2 cellular contexts compared by ENCODE assay signal in the genomic region with DNA sequence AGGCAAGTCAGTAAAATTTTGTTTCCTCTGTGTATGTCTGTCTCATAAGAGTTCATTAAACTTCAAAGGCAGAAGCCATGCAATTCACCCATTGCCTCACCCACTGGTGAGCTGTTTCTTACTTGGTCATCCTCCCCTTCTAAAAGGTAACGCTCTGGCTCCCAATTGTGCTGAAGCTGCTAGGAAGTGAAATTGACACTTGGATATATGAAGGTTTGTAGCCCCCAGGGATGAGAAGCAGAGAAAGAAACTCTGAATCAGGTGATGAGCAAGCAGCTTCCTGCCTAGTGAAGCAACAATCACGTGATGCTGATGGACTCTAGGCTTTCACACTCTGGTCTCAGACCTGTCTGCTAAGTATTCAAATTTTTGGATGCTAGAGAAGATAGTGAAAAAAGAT.
TF ChIP-seq lines count a peak whose summit lies in the region.

No MANE protein-coding gene starts in this region.

TF ChIP-seq in K562, 482 proteins besides CTCF, POLR2A, EP300 and RAD21 (continued from another document):
- TF ChIP-seq CREB1 (IDR thresholded peaks at IDR 0.05) (no peak), CREB1 (CRISPR knock-in tag; IDR thresholded peaks at IDR 0.05) (no peak), SUPT5H (IDR thresholded peaks at IDR 0.05) (no peak), ZC3H4 (CRISPR knock-in tag; IDR thresholded peaks at IDR 0.05; ENCODE audit: borderline replicate concordance) (no peak), TAL1 (IDR thresholded peaks at IDR 0.05) (no peak), ZNF431 (CRISPR knock-in tag; IDR thresholded peaks at IDR 0.05) (no peak), FOXA3 (CRISPR knock-in tag; conservative IDR thresholded peaks at IDR 0.05 in 1 of 2, IDR thresholded peaks at IDR 0.05 in 1 of 2) (no peak), FOXK1 (CRISPR knock-in tag; IDR thresholded peaks at IDR 0.05; ENCODE audit: borderline replicate concordance) (no peak), POLR3G (IDR thresholded peaks at IDR 0.05; ENCODE audit: extremely low read depth, insufficient read length, insufficient replicate concordance) (no peak), PHF20 (IDR thresholded peaks at IDR 0.05; ENCODE audit: partially characterized antibody) (no peak), RAD51 (IDR thresholded peaks at IDR 0.05; ENCODE audit: borderline replicate concordance, low read depth) (peak; percentile 65), ETV1 (tag; conservative IDR thresholded peaks at IDR 0.05; ENCODE audit: low read depth) (0 out of 2 replicates have a peak, but pooled peaks have one; percentile 12), MTA3 (IDR thresholded peaks at IDR 0.05; ENCODE audit: borderline replicate concordance) (no peak), ESRRA (IDR thresholded peaks at IDR 0.05; ENCODE audit: borderline replicate concordance, low read depth) (no peak), ZNF778 (CRISPR knock-in tag; IDR thresholded peaks at IDR 0.05) (no peak), KLF16 (IDR thresholded peaks at IDR 0.05) (no peak), BHLHE40 (IDR thresholded peaks at IDR 0.05; ENCODE audit: low read length) (peak; percentile 41; the same call in 1 of the 2 replicates)
- TF ChIP-seq, protein P1, sequence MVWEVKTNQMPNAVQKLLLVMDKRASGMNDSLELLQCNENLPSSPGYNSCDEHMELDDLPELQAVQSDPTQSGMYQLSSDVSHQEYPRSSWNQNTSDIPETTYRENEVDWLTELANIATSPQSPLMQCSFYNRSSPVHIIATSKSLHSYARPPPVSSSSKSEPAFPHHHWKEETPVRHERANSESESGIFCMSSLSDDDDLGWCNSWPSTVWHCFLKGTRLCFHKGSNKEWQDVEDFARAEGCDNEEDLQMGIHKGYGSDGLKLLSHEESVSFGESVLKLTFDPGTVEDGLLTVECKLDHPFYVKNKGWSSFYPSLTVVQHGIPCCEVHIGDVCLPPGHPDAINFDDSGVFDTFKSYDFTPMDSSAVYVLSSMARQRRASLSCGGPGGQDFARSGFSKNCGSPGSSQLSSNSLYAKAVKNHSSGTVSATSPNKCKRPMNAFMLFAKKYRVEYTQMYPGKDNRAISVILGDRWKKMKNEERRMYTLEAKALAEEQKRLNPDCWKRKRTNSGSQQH (CRISPR knock-in tag; IDR thresholded peaks at IDR 0.05): no peak
- TF ChIP-seq, protein P2, sequence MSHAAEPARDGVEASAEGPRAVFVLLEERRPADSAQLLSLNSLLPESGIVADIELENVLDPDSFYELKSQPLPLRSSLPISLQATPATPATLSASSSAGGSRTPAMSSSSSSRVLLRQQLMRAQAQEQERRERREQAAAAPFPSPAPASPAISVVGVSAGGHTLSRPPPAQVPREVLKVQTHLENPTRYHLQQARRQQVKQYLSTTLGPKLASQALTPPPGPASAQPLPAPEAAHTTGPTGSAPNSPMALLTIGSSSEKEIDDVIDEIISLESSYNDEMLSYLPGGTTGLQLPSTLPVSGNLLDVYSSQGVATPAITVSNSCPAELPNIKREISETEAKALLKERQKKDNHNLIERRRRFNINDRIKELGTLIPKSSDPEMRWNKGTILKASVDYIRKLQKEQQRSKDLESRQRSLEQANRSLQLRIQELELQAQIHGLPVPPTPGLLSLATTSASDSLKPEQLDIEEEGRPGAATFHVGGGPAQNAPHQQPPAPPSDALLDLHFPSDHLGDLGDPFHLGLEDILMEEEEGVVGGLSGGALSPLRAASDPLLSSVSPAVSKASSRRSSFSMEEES (CRISPR knock-in tag; IDR thresholded peaks at IDR 0.05): peak; percentile 88
- TF ChIP-seq, protein P3, sequence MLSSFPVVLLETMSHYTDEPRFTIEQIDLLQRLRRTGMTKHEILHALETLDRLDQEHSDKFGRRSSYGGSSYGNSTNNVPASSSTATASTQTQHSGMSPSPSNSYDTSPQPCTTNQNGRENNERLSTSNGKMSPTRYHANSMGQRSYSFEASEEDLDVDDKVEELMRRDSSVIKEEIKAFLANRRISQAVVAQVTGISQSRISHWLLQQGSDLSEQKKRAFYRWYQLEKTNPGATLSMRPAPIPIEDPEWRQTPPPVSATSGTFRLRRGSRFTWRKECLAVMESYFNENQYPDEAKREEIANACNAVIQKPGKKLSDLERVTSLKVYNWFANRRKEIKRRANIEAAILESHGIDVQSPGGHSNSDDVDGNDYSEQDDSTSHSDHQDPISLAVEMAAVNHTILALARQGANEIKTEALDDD (IDR thresholded peaks at IDR 0.05): no peak
- TF ChIP-seq, protein P4, sequence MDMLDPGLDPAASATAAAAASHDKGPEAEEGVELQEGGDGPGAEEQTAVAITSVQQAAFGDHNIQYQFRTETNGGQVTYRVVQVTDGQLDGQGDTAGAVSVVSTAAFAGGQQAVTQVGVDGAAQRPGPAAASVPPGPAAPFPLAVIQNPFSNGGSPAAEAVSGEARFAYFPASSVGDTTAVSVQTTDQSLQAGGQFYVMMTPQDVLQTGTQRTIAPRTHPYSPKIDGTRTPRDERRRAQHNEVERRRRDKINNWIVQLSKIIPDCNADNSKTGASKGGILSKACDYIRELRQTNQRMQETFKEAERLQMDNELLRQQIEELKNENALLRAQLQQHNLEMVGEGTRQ (CRISPR knock-in tag; IDR thresholded peaks at IDR 0.05): peak; percentile 60

TF ChIP-seq in WTC11, 78 proteins besides CTCF, POLR2A, EP300 and RAD21:
- TF ChIP-seq, protein P5, sequence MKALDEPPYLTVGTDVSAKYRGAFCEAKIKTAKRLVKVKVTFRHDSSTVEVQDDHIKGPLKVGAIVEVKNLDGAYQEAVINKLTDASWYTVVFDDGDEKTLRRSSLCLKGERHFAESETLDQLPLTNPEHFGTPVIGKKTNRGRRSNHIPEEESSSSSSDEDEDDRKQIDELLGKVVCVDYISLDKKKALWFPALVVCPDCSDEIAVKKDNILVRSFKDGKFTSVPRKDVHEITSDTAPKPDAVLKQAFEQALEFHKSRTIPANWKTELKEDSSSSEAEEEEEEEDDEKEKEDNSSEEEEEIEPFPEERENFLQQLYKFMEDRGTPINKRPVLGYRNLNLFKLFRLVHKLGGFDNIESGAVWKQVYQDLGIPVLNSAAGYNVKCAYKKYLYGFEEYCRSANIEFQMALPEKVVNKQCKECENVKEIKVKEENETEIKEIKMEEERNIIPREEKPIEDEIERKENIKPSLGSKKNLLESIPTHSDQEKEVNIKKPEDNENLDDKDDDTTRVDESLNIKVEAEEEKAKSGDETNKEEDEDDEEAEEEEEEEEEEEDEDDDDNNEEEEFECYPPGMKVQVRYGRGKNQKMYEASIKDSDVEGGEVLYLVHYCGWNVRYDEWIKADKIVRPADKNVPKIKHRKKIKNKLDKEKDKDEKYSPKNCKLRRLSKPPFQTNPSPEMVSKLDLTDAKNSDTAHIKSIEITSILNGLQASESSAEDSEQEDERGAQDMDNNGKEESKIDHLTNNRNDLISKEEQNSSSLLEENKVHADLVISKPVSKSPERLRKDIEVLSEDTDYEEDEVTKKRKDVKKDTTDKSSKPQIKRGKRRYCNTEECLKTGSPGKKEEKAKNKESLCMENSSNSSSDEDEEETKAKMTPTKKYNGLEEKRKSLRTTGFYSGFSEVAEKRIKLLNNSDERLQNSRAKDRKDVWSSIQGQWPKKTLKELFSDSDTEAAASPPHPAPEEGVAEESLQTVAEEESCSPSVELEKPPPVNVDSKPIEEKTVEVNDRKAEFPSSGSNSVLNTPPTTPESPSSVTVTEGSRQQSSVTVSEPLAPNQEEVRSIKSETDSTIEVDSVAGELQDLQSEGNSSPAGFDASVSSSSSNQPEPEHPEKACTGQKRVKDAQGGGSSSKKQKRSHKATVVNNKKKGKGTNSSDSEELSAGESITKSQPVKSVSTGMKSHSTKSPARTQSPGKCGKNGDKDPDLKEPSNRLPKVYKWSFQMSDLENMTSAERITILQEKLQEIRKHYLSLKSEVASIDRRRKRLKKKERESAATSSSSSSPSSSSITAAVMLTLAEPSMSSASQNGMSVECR (CRISPR knock-in tag; IDR thresholded peaks at IDR 0.05; ENCODE audit: borderline replicate concordance): no peak
- TF ChIP-seq, protein P6, sequence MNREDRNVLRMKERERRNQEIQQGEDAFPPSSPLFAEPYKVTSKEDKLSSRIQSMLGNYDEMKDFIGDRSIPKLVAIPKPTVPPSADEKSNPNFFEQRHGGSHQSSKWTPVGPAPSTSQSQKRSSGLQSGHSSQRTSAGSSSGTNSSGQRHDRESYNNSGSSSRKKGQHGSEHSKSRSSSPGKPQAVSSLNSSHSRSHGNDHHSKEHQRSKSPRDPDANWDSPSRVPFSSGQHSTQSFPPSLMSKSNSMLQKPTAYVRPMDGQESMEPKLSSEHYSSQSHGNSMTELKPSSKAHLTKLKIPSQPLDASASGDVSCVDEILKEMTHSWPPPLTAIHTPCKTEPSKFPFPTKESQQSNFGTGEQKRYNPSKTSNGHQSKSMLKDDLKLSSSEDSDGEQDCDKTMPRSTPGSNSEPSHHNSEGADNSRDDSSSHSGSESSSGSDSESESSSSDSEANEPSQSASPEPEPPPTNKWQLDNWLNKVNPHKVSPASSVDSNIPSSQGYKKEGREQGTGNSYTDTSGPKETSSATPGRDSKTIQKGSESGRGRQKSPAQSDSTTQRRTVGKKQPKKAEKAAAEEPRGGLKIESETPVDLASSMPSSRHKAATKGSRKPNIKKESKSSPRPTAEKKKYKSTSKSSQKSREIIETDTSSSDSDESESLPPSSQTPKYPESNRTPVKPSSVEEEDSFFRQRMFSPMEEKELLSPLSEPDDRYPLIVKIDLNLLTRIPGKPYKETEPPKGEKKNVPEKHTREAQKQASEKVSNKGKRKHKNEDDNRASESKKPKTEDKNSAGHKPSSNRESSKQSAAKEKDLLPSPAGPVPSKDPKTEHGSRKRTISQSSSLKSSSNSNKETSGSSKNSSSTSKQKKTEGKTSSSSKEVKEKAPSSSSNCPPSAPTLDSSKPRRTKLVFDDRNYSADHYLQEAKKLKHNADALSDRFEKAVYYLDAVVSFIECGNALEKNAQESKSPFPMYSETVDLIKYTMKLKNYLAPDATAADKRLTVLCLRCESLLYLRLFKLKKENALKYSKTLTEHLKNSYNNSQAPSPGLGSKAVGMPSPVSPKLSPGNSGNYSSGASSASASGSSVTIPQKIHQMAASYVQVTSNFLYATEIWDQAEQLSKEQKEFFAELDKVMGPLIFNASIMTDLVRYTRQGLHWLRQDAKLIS (CRISPR knock-in tag; IDR thresholded peaks at IDR 0.05; ENCODE audit: borderline replicate concordance): no peak
- TF ChIP-seq, protein P7, sequence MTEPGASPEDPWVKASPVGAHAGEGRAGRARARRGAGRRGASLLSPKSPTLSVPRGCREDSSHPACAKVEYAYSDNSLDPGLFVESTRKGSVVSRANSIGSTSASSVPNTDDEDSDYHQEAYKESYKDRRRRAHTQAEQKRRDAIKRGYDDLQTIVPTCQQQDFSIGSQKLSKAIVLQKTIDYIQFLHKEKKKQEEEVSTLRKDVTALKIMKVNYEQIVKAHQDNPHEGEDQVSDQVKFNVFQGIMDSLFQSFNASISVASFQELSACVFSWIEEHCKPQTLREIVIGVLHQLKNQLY (CRISPR knock-in tag; IDR thresholded peaks at IDR 0.05): no peak
- TF ChIP-seq ZNF416 (CRISPR knock-in tag; IDR thresholded peaks at IDR 0.05) (no peak), ZNF671 (CRISPR knock-in tag; IDR thresholded peaks at IDR 0.05) (no peak), ZNF232 (CRISPR knock-in tag; IDR thresholded peaks at IDR 0.05) (no peak), FOXJ3 (CRISPR knock-in tag; IDR thresholded peaks at IDR 0.05; ENCODE audit: borderline replicate concordance) (no peak)
- TF ChIP-seq, protein P8, sequence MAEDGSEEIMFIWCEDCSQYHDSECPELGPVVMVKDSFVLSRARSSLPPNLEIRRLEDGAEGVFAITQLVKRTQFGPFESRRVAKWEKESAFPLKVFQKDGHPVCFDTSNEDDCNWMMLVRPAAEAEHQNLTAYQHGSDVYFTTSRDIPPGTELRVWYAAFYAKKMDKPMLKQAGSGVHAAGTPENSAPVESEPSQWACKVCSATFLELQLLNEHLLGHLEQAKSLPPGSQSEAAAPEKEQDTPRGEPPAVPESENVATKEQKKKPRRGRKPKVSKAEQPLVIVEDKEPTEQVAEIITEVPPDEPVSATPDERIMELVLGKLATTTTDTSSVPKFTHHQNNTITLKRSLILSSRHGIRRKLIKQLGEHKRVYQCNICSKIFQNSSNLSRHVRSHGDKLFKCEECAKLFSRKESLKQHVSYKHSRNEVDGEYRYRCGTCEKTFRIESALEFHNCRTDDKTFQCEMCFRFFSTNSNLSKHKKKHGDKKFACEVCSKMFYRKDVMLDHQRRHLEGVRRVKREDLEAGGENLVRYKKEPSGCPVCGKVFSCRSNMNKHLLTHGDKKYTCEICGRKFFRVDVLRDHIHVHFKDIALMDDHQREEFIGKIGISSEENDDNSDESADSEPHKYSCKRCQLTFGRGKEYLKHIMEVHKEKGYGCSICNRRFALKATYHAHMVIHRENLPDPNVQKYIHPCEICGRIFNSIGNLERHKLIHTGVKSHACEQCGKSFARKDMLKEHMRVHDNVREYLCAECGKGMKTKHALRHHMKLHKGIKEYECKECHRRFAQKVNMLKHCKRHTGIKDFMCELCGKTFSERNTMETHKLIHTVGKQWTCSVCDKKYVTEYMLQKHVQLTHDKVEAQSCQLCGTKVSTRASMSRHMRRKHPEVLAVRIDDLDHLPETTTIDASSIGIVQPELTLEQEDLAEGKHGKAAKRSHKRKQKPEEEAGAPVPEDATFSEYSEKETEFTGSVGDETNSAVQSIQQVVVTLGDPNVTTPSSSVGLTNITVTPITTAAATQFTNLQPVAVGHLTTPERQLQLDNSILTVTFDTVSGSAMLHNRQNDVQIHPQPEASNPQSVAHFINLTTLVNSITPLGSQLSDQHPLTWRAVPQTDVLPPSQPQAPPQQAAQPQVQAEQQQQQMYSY (CRISPR knock-in tag; IDR thresholded peaks at IDR 0.05): no peak
- TF ChIP-seq, protein P9, sequence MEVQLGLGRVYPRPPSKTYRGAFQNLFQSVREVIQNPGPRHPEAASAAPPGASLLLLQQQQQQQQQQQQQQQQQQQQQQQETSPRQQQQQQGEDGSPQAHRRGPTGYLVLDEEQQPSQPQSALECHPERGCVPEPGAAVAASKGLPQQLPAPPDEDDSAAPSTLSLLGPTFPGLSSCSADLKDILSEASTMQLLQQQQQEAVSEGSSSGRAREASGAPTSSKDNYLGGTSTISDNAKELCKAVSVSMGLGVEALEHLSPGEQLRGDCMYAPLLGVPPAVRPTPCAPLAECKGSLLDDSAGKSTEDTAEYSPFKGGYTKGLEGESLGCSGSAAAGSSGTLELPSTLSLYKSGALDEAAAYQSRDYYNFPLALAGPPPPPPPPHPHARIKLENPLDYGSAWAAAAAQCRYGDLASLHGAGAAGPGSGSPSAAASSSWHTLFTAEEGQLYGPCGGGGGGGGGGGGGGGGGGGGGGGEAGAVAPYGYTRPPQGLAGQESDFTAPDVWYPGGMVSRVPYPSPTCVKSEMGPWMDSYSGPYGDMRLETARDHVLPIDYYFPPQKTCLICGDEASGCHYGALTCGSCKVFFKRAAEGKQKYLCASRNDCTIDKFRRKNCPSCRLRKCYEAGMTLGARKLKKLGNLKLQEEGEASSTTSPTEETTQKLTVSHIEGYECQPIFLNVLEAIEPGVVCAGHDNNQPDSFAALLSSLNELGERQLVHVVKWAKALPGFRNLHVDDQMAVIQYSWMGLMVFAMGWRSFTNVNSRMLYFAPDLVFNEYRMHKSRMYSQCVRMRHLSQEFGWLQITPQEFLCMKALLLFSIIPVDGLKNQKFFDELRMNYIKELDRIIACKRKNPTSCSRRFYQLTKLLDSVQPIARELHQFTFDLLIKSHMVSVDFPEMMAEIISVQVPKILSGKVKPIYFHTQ (CRISPR knock-in tag; IDR thresholded peaks at IDR 0.05): no peak
- TF ChIP-seq, protein P10, sequence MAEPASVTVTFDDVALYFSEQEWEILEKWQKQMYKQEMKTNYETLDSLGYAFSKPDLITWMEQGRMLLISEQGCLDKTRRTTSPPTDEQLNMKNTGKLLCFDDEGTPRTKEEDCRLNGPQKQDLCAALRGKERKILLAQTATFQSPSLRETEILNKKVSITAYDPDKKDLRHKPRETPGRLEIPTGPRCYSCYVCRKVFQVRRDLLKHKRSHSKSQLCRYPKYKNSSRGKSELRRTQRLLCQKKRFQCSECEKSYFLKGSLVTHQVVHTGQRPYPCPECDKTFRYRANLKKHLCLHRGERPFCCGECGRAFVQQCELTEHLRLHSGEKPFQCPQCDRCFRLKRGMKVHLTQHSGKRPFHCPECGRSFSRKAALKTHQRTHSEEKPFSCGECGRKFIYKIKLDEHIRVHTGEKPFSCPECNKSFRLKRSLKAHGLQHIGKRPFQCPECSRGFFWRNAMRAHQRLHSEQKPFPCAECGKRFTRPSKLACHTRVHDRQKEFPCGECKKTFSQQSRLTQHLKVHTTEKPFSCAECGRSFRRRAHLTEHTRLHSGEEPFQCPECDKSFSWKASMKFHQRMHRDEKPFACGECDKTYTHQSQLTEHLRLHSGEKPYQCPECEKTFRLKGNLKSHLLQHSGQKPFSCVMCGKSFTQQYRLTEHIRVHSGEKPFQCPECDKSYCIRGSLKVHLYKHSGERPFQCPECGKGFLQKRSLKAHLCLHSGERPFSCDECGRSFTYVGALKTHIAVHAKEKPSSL (CRISPR knock-in tag; conservative IDR thresholded peaks at IDR 0.05): no peak
